Comparison of ENCODE assay signal across 16 cellular contexts in genomic region chr6:16106991-16107787, GRCh38. TPM values are rescaled to one million over a fixed set of nuclear protein-coding genes. Genes with fewer than 3 reads are reported as not detected.
DNase-seq lines count a peak whose midpoint lies in the region; ATAC-seq and TF ChIP-seq lines count a peak whose summit lies in the region.
"Had no signal": no experiment of that assay in that cellular context is flagged by ENCODE, and none has a peak within 500 bp of the region (broad histone marks: within the 10 kb centered on the region; RNA-seq: fewer than 3 reads in every experiment).

No MANE protein-coding gene starts in this region.

- H3K9me2 ChIP-seq in hepatocyte (replicated peaks; ENCODE audit: insufficient read depth), result no peaks in the 10 kb centered on the region

- no peaks in the 10 kb centered on the region for H3K27me3 ChIP-seq in hepatocyte
- no peaks in the 10 kb centered on the region for H3K27me3 ChIP-seq in gastrocnemius medialis
- no peaks in the 10 kb centered on the region for H3K27me3 ChIP-seq in stomach
- H3K27me3 ChIP-seq: BLaER1 treated with 17β-estradiol and CSF1 and Interleukin-3, amounts not matched to agents 10 nM and 100 nM had no signal

- H3K36me3 ChIP-seq in hepatocyte (replicated peaks; ENCODE audit: insufficient read depth, low read depth), result no peaks in the 10 kb centered on the region
- H3K36me3 ChIP-seq in gastrocnemius medialis, result no peaks in the 10 kb centered on the region
- H3K36me3 ChIP-seq in stomach, result no peaks in the 10 kb centered on the region
- H3K36me3 ChIP-seq: BLaER1 treated with 17β-estradiol and CSF1 and Interleukin-3, amounts not matched to agents 10 nM and 100 nM had no signal

- no peak for TF ChIP-seq EP300 in stomach (IDR thresholded peaks at IDR 0.05)

- H3K4me1 ChIP-seq in hepatocyte (ENCODE audit: insufficient read depth) (peaks cover 31% of the 10 kb centered on the region), gastrocnemius medialis (peaks cover 67 to 69% of the 10 kb centered on the region in 2 donors), stomach (peaks cover 8 to 43% (median 23%) of the 10 kb centered on the region in 4 donors)

- no peak overlapping the region for H2AFZ ChIP-seq in hepatocyte
- H2AFZ ChIP-seq: GM23248 had no signal

- TF ChIP-seq POLR2A in gastrocnemius medialis (IDR thresholded peaks at IDR 0.05) (no peak), stomach (IDR thresholded peaks at IDR 0.05) (no peak)

- H3K9me3 ChIP-seq in hepatocyte (ENCODE audit: low read depth) (no peaks in the 10 kb centered on the region), gastrocnemius medialis (no peaks in the 10 kb centered on the region), stomach (no peaks in the 10 kb centered on the region)
- H3K9me3 ChIP-seq: BLaER1 treated with 17β-estradiol and CSF1 and Interleukin-3, amounts not matched to agents 10 nM and 100 nM had no signal

- intact Hi-C loops in gastrocnemius medialis (cut with DNase I; ENCODE audit: low total_unique reads), result loop anchor here (5.0 kb wide), 1 partner anchor 315 kb away; no protein-coding TSS in a partner anchor
- intact Hi-C loops in stomach (cut with DNase I; ENCODE audit: low total_unique reads), result no loop called here

- no peaks in the 10 kb centered on the region for H3K79me2 ChIP-seq in hepatocyte

- H3K4me2 ChIP-seq in hepatocyte, result no peak overlapping the region
- H3K4me2 ChIP-seq: BLaER1 treated with 17β-estradiol and CSF1 and Interleukin-3, amounts not matched to agents 10 nM and 100 nM had no signal

- no peaks in the 10 kb centered on the region for H4K20me1 ChIP-seq in hepatocyte (ENCODE audit: insufficient read depth, poor library complexity, severe bottlenecking)
- H4K20me1 ChIP-seq: BLaER1 treated with 17β-estradiol and CSF1 and Interleukin-3, amounts not matched to agents 10 nM and 100 nM had no signal

- peak overlapping the region; percentile 41 for H3K27ac ChIP-seq in hepatocyte
- peak overlapping the region; percentile 71 to 85 (median 82) for H3K27ac ChIP-seq in gastrocnemius medialis
- H3K27ac ChIP-seq in stomach, result no peak overlapping the region
- H3K27ac ChIP-seq: BLaER1 treated with 17β-estradiol and CSF1 and Interleukin-3, amounts not matched to agents 10 nM and 100 nM; GM23248 had no signal

- 89% methylated on average over 8 of the region's 8 CpGs for WGBS in hepatocyte (ENCODE audit: low lambda C conversion rate, missing lambda C conversion rate)
- WGBS in stomach, 5 donors, result 54 to 74% (median 63%) methylated on average over 8 of the region's 8 CpGs

- no peak for TF ChIP-seq CTCF in hepatocyte (IDR thresholded peaks at IDR 0.05; ENCODE audit: poor library complexity)
- TF ChIP-seq CTCF in gastrocnemius medialis (IDR thresholded peaks at IDR 0.05 in 4 of 5, conservative IDR thresholded peaks at IDR 0.05 in 1 of 5), result no peak
- TF ChIP-seq CTCF in stomach (IDR thresholded peaks at IDR 0.05), result no peak

- in situ Hi-C loops in gastrocnemius medialis (cut with MboI; ENCODE audit: low sequenced_read_pairs in 4 of 4), result no loop called here

- DNase-seq in NCI-H2171 treated with DMSO at 0.1 percent for 48 hours (lab: John Stamatoyannopoulos, UW) (peak; percentile 29), NCI-H2171 (lab: John Stamatoyannopoulos, UW) (no peak), NCI-H146 treated with DMSO at 0.1 percent for 48 hours (lab: John Stamatoyannopoulos, UW; ENCODE audit: unreplicated experiment) (peak; percentile 9), hepatocyte (ENCODE audit: low spot score) (no peak), gastrocnemius medialis (peak in 1 of 2 donors; percentile 47), HuH-7.5 (ENCODE audit: low spot score) (no peak), stomach (no peak)
- DNase-seq: ACHN; Calu3; CD4-positive, CD25-positive, alpha-beta regulatory T cell; DMS153; GF-D8; GM23248 had no signal

- ATAC-seq in gastrocnemius medialis (peak; percentile 55 to 78), GM19324 (IDR thresholded peaks at IDR 0.05; ENCODE audit: low FRiP score, unreplicated experiment) (no peak)
- ATAC-seq: HCT116 had no signal

- H3K4me3 ChIP-seq in hepatocyte (no peak overlapping the region), gastrocnemius medialis (peak overlapping the region in 1 of 4 donors; percentile 14), stomach (no peak overlapping the region)
- H3K4me3 ChIP-seq: BLaER1 treated with 17β-estradiol and CSF1 and Interleukin-3, amounts not matched to agents 10 nM and 100 nM; GM23248 had no signal

RNA-seq across cellular contexts. Expression of gene MYLIP, which starts 21.7 kb away (rescaled TPM):
- total RNA-seq in hepatocyte (69.4 and 76.0 TPM in 2 replicates), gastrocnemius medialis (10 to 100 TPM in 3 of 4 donors, 1 to 10 TPM in 1; 8.9 to 28.6 (median 18.3) TPM), stomach (10 to 100 TPM in 3 of 5 donors, 1 to 10 TPM in 2; 2.3 to 43.1 (median 21.4) TPM)
- polyA plus RNA-seq in hepatocyte (85.7 and 86.5 TPM in 2 replicates), stomach (10 to 100 TPM in 2 of 3 donors, 1 to 10 TPM in 1; 9.9 to 16.0 (median 11.4) TPM)

Comparison
In these comparisons a context has a peak if more than half of its experiments do, and no peak if none do; other contexts are left out.
1. DNase-seq: peak in NCI-H2171 treated with DMSO at 0.1 percent for 48 hours (single experiment) and NCI-H146 treated with DMSO at 0.1 percent for 48 hours (single experiment); none in NCI-H2171 (single experiment), hepatocyte (single experiment), HuH-7.5 (single experiment) and stomach (single experiment).
2. H3K27ac ChIP-seq: peak in hepatocyte (single experiment) and gastrocnemius medialis (4 of 4); none in stomach (0 of 5).